2 cellular contexts compared by ENCODE assay signal in the genomic region with DNA sequence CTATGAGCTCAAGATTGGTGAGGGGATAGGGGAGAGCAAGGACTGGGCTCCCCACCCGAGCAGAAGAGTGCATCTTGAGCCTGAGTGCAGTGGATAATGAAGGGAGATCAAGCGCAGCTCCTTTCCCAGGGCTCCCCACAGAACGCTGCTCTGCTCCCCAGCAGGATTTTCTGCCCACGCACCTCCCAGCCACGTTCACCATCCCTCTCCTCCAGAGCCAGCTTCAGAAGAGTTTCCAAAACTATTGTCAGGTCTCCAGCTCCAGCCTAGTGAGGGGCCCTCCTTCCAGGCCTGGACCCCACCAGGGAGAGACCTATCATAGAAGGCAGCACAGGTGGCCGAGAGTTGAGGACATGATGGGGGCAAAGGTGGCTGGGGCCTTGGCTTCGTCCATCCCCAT.
TF ChIP-seq lines count a peak whose summit lies in the region.

No MANE protein-coding gene starts in this region.

TF ChIP-seq in HepG2, 621 proteins besides CTCF, POLR2A, EP300 and RAD21:
- TF ChIP-seq HNF1B (CRISPR knock-in tag; IDR thresholded peaks at IDR 0.05) (peak; percentile 29; the same call in 1 of the 2 replicates), ZFX (CRISPR knock-in tag; IDR thresholded peaks at IDR 0.05; ENCODE audit: low read depth) (0 out of 2 replicates have a peak, but pooled peaks have one; percentile 15), TBL1XR1 (IDR thresholded peaks at IDR 0.05; ENCODE audit: borderline replicate concordance, low read length, partially characterized antibody) (no peak), MEIS2 (CRISPR knock-in tag; IDR thresholded peaks at IDR 0.05) (0 out of 2 replicates have a peak, but pooled peaks have one; percentile 25), MBNL3 (CRISPR knock-in tag; conservative IDR thresholded peaks at IDR 0.05) (no peak), SP2 (CRISPR knock-in tag; IDR thresholded peaks at IDR 0.05) (0 out of 2 replicates have a peak, but pooled peaks have one; percentile 13)

TF ChIP-seq in WTC11, 78 proteins besides CTCF, POLR2A, EP300 and RAD21:
- no peak for TF ChIP-seq MYBL2 (CRISPR knock-in tag; IDR thresholded peaks at IDR 0.05)
- no peak for TF ChIP-seq KAT7 (CRISPR knock-in tag; IDR thresholded peaks at IDR 0.05; ENCODE audit: borderline replicate concordance)
- no peak for TF ChIP-seq ZMAT4 (CRISPR knock-in tag; IDR thresholded peaks at IDR 0.05)
- no peak for TF ChIP-seq GRHL2 (CRISPR knock-in tag; IDR thresholded peaks at IDR 0.05; ENCODE audit: insufficient replicate concordance, severe bottlenecking)
- TF ChIP-seq NR1H2 (CRISPR knock-in tag; IDR thresholded peaks at IDR 0.05), result no peak
- no peak for TF ChIP-seq MAX (CRISPR knock-in tag; IDR thresholded peaks at IDR 0.05)
- no peak for TF ChIP-seq ATF1 (CRISPR knock-in tag; IDR thresholded peaks at IDR 0.05)
- no peak for TF ChIP-seq NFE2L1 (CRISPR knock-in tag; IDR thresholded peaks at IDR 0.05)
- no peak for TF ChIP-seq OVOL2 (CRISPR knock-in tag; IDR thresholded peaks at IDR 0.05; ENCODE audit: borderline replicate concordance)
- TF ChIP-seq PREB (CRISPR knock-in tag; IDR thresholded peaks at IDR 0.05; ENCODE audit: borderline replicate concordance), result no peak
- TF ChIP-seq MLX (CRISPR knock-in tag; IDR thresholded peaks at IDR 0.05), result no peak
- TF ChIP-seq TP53 (CRISPR knock-in tag; IDR thresholded peaks at IDR 0.05), result no peak
- no peak for TF ChIP-seq ZNF512 (CRISPR knock-in tag; IDR thresholded peaks at IDR 0.05; ENCODE audit: borderline replicate concordance)
- no peak for TF ChIP-seq ZNF396 (CRISPR knock-in tag; IDR thresholded peaks at IDR 0.05; ENCODE audit: borderline replicate concordance)
- no peak for TF ChIP-seq ETV6 (CRISPR knock-in tag; IDR thresholded peaks at IDR 0.05)
- no peak for TF ChIP-seq JAZF1 (CRISPR knock-in tag; IDR thresholded peaks at IDR 0.05)
- TF ChIP-seq ESRRA (CRISPR knock-in tag; IDR thresholded peaks at IDR 0.05; ENCODE audit: borderline replicate concordance), result no peak
- TF ChIP-seq, protein P1, sequence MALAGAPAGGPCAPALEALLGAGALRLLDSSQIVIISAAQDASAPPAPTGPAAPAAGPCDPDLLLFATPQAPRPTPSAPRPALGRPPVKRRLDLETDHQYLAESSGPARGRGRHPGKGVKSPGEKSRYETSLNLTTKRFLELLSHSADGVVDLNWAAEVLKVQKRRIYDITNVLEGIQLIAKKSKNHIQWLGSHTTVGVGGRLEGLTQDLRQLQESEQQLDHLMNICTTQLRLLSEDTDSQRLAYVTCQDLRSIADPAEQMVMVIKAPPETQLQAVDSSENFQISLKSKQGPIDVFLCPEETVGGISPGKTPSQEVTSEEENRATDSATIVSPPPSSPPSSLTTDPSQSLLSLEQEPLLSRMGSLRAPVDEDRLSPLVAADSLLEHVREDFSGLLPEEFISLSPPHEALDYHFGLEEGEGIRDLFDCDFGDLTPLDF (CRISPR knock-in tag; IDR thresholded peaks at IDR 0.05), result no peak
- no peak for TF ChIP-seq SMAD3 (CRISPR knock-in tag; IDR thresholded peaks at IDR 0.05; ENCODE audit: borderline replicate concordance)
